8 cellular contexts compared by ENCODE assay signal in the genomic region with DNA sequence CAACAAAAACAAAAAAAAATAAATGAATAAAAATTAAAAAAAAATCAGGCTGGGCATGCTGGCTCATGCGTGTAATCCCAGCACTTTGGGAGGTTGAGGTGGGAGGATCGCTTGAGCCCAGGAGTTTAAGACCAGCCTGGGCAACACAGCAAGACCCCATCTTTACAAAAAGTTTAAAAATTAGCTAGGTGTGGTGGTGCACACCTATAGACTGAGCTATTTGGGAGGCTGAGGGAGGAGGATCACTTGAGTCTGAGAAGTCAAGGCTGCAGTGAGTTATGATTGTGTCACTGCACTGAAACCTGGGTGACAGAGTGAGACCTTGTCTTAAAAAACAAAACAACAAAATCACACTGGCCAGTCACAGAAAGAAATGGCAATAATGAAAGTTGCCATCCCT. TPM values are rescaled to one million over a fixed set of nuclear protein-coding genes. Genes with fewer than 3 reads are reported as not detected.
DNase-seq lines count a peak whose midpoint lies in the region; ATAC-seq and TF ChIP-seq lines count a peak whose summit lies in the region.

No MANE protein-coding gene starts in this region.

- in situ Hi-C loops in Panc1 (cut with HindIII; ENCODE audit: low pct_unique_long_range_greater_than_20kb, low sequenced_read_pairs) = no loop called here

- H3K27me3 Mint-ChIP-seq in activated naive CD4-positive, alpha-beta T cell treated with anti-CD3 and anti-CD28 coated beads for 36 hours (ENCODE audit: low read depth) = no peaks in the 10 kb centered on the region

- H3K4me1 ChIP-seq in Panc1 (ENCODE audit: control insufficient read depth, insufficient read depth, low read length) (peaks cover 3% of the 10 kb centered on the region; the same call in 1 of the 2 replicates), testis (peaks cover 5% of the 10 kb centered on the region)

- POLR2A ChIA-PET in Panc1 (lab: Charles Lee) = interaction anchor here (0.6 kb wide), 1 partner anchor 229 kb away, joined by 3 read pairs; the partner anchor contains the start of gene PSMD5

- CTCF ChIA-PET in activated naive CD4-positive, alpha-beta T cell treated with anti-CD3 and anti-CD28 coated beads for 36 hours (lab: Charles Lee) = interaction anchor here (0.7 to 5.0 kb wide), 8 partner anchors 9 to 328 kb away, joined by 3 to 24 read pairs (median 5); no protein-coding TSS in a partner anchor
- CTCF ChIA-PET in Panc1 (lab: Charles Lee) = interaction anchor here (1.5 kb wide), 1 partner anchor 86 kb away, joined by 5 read pairs; no protein-coding TSS in a partner anchor

- no peak for TF ChIP-seq CTCF in Panc1 (IDR thresholded peaks at IDR 0.05)
- TF ChIP-seq CTCF in epithelial cell of esophagus (IDR thresholded peaks at IDR 0.05; ENCODE audit: insufficient read depth, low read depth, low read length, missing control alignments) = no peak
- no peak for TF ChIP-seq CTCF in testis (IDR thresholded peaks at IDR 0.05)

- H3K9me3 ChIP-seq in Panc1 (ENCODE audit: control insufficient read depth, insufficient read depth, low read depth, low read length) (no peaks in the 10 kb centered on the region), testis (no peaks in the 10 kb centered on the region)

- H3K27me3 ChIP-seq in Panc1 (ENCODE audit: control insufficient read depth, insufficient read depth, low read length) (no peaks in the 10 kb centered on the region), testis (no peaks in the 10 kb centered on the region)

- peak; percentile 57 for DNase-seq in activated naive CD4-positive, alpha-beta T cell treated with anti-CD3 and anti-CD28 coated beads for 36 hours
- DNase-seq in activated naive CD4-positive, alpha-beta T cell (lab: John Stamatoyannopoulos, UW) = no peak
- DNase-seq in Panc1 (ENCODE audit: low read depth, low spot score) = no peak
- DNase-seq in epithelial cell of esophagus (ENCODE audit: low read depth) = peak; percentile 25
- DNase-seq in testis = no peak
- no peak for DNase-seq in NCI-H2171 (lab: John Stamatoyannopoulos, UW)
- DNase-seq in caudate nucleus (lab: John Stamatoyannopoulos, UW) = no peak

- H3K27ac ChIP-seq in Panc1 (ENCODE audit: low read length) = peak overlapping the region; percentile 91
- H3K27ac ChIP-seq in testis = peak overlapping the region in 1 of 2 donors; percentile 51
- H3K27ac ChIP-seq in caudate nucleus (ENCODE audit: low read depth, low read length) = no peak overlapping the region

- no TSS peak for BruUV-seq in Panc1 (replicated peaks; lab: Mats Ljungman, UMichigan)

- WGBS in testis, 2 donors = 88 to 95% methylated on average over 2 of the region's 2 CpGs

- peak overlapping the region; percentile 42 to 85 for H3K4me3 ChIP-seq in Panc1 (ENCODE audit: low read depth in 2 of 2, low read length in 2 of 2)
- peak overlapping the region; percentile 49 for H3K4me3 ChIP-seq in epithelial cell of esophagus (ENCODE audit: low read length)
- H3K4me3 ChIP-seq in testis = peak overlapping the region; percentile 12 to 38

- H3K27ac Mint-ChIP-seq in activated naive CD4-positive, alpha-beta T cell treated with anti-CD3 and anti-CD28 coated beads for 36 hours = peak overlapping the region; percentile 88

- no peak for ATAC-seq in Panc1
- ATAC-seq in HG02763 (IDR thresholded peaks at IDR 0.05; ENCODE audit: unreplicated experiment) = no peak

- TF ChIP-seq POLR2A in testis (IDR thresholded peaks at IDR 0.05) = no peak

- H3K36me3 ChIP-seq in Panc1 (ENCODE audit: control insufficient read depth, insufficient read depth, low read length) (no peaks in the 10 kb centered on the region; the same call in 1 of the 2 replicates), testis (ENCODE audit: low read depth, missing control alignments) (no peaks in the 10 kb centered on the region)

- peak overlapping the region; percentile 81 for H3K4me3 Mint-ChIP-seq in activated naive CD4-positive, alpha-beta T cell treated with anti-CD3 and anti-CD28 coated beads for 36 hours

- intact Hi-C loops in activated naive CD4-positive, alpha-beta T cell treated with anti-CD3 and anti-CD28 coated beads for 36 hours (cut with micrococcal nuclease) = loop anchor here (10.0 kb wide), 1 partner anchor 457 kb away; no protein-coding TSS in a partner anchor
- intact Hi-C loops in Panc1 (cut with micrococcal nuclease; ENCODE audit: unreplicated experiment) (no loop called here), testis (cut with DNase I; ENCODE audit: low total_unique reads) (no loop called here)

- peaks cover 13% of the 10 kb centered on the region for H3K9me3 Mint-ChIP-seq in activated naive CD4-positive, alpha-beta T cell treated with anti-CD3 and anti-CD28 coated beads for 36 hours

- peaks cover 41% of the 10 kb centered on the region for H3K4me1 Mint-ChIP-seq in activated naive CD4-positive, alpha-beta T cell treated with anti-CD3 and anti-CD28 coated beads for 36 hours (ENCODE audit: low read depth)

- H3K36me3 Mint-ChIP-seq in activated naive CD4-positive, alpha-beta T cell treated with anti-CD3 and anti-CD28 coated beads for 36 hours (ENCODE audit: low read depth) = peaks cover 8% of the 10 kb centered on the region

RNA-seq across cellular contexts. Expression of gene CNTRL, which starts 3.4 kb away (rescaled TPM):
- total RNA-seq in activated naive CD4-positive, alpha-beta T cell treated with anti-CD3 and anti-CD28 coated beads for 36 hours = 10 to 100 TPM; 59.4 to 63.6 TPM
- 11.5 TPM for total RNA-seq in Panc1 (2021; ENCODE audit: unreplicated experiment)
- polyA plus RNA-seq in Panc1 (2012; ENCODE audit: insufficient read length) = 5.3 TPM
- 10 to 100 TPM; 57.7 to 94.7 TPM for total RNA-seq in testis
- polyA plus RNA-seq in testis (ENCODE audit: insufficient read depth, low read depth, low replicate concordance) = 42.4 TPM

RNA-seq across cellular contexts. Expression of gene C5, which starts 21.3 kb away (rescaled TPM):
- 1 to 10 TPM in 1 of 2 experiments, under 1 TPM in 1; 0.99 to 1.6 TPM for total RNA-seq in activated naive CD4-positive, alpha-beta T cell treated with anti-CD3 and anti-CD28 coated beads for 36 hours
- total RNA-seq in Panc1 (2021; ENCODE audit: unreplicated experiment) = 1.6 TPM
- 1.0 TPM for polyA plus RNA-seq in Panc1 (2012; ENCODE audit: insufficient read length)
- total RNA-seq in testis = 1 to 10 TPM; 5.1 to 8.0 TPM
- polyA plus RNA-seq in testis (ENCODE audit: insufficient read depth, low read depth, low replicate concordance) = 3.2 TPM

Comparison
In these comparisons a context has a peak if more than half of its experiments do, and no peak if none do; other contexts are left out.
1. DNase-seq: peak in activated naive CD4-positive, alpha-beta T cell treated with anti-CD3 and anti-CD28 coated beads for 36 hours (single experiment) and epithelial cell of esophagus (single experiment); none in activated naive CD4-positive, alpha-beta T cell (0 of 4), Panc1 (single experiment), testis (single experiment), NCI-H2171 (single experiment) and caudate nucleus (0 of 61).
2. Peak in every context shown above with its lines, with median percentiles within 50 percentile points of each other: H3K4me3 ChIP-seq.